1 cellular context compared by ENCODE assay signal in the genomic region with DNA sequence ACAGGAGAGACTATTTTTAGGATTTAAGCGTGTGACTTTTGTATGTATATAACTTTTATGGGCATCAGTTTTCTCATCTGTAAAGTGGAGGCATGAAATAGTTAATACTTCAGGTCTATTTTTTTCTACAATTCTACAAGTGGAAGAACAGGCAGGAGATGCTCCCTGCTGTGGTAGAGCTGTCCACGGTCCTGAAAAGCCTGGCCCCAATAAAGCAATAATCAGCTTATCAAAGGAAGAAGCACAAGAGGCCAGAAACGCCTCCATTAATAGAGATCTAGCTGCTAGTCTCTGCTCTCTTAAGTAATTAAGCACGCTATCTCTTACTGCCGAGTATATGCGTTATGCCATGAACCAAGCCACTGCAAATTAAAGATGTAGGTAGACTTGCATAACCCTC.
TF ChIP-seq lines count a peak whose summit lies in the region.

No MANE protein-coding gene starts in this region.

TF ChIP-seq in IMR-90, 13 proteins besides CTCF, POLR2A, EP300 and RAD21 (continued from another document):
- TF ChIP-seq, protein P1, sequence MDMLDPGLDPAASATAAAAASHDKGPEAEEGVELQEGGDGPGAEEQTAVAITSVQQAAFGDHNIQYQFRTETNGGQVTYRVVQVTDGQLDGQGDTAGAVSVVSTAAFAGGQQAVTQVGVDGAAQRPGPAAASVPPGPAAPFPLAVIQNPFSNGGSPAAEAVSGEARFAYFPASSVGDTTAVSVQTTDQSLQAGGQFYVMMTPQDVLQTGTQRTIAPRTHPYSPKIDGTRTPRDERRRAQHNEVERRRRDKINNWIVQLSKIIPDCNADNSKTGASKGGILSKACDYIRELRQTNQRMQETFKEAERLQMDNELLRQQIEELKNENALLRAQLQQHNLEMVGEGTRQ (IDR thresholded peaks at IDR 0.05; ENCODE audit: low read depth, low read length) = no peak
- no peak for TF ChIP-seq CEBPB (IDR thresholded peaks at IDR 0.05; ENCODE audit: low read depth, low read length)
- no peak for TF ChIP-seq RFX5 (IDR thresholded peaks at IDR 0.05; ENCODE audit: low read depth, low read length)
- no peak for TF ChIP-seq FOS (IDR thresholded peaks at IDR 0.05; ENCODE audit: low read depth, low read length)
- TF ChIP-seq, protein P2, sequence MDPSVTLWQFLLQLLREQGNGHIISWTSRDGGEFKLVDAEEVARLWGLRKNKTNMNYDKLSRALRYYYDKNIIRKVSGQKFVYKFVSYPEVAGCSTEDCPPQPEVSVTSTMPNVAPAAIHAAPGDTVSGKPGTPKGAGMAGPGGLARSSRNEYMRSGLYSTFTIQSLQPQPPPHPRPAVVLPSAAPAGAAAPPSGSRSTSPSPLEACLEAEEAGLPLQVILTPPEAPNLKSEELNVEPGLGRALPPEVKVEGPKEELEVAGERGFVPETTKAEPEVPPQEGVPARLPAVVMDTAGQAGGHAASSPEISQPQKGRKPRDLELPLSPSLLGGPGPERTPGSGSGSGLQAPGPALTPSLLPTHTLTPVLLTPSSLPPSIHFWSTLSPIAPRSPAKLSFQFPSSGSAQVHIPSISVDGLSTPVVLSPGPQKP (IDR thresholded peaks at IDR 0.05; ENCODE audit: borderline replicate concordance, low read depth, low read length) = no peak
- TF ChIP-seq BHLHE40 (IDR thresholded peaks at IDR 0.05; ENCODE audit: low read depth, low read length) = no peak
- no peak for TF ChIP-seq MAFK (IDR thresholded peaks at IDR 0.05; ENCODE audit: low read depth, low read length)
- TF ChIP-seq NFE2L2 (IDR thresholded peaks at IDR 0.05; ENCODE audit: low read depth, low read length) = no peak
- TF ChIP-seq MAZ (IDR thresholded peaks at IDR 0.05; ENCODE audit: borderline replicate concordance, low read depth, low read length) = no peak
- no peak for TF ChIP-seq CHD1 (IDR thresholded peaks at IDR 0.05; ENCODE audit: low read depth, low read length)
